1 cellular context compared by ENCODE assay signal in genomic region chr1:28926629-28927441, GRCh38.
TF ChIP-seq lines count a peak whose summit lies in the region.

No MANE protein-coding gene starts in this region.

TF ChIP-seq in K562, 482 proteins besides CTCF, POLR2A, EP300 and RAD21 (continued from another document and continues in another):
- TF ChIP-seq, protein P1, sequence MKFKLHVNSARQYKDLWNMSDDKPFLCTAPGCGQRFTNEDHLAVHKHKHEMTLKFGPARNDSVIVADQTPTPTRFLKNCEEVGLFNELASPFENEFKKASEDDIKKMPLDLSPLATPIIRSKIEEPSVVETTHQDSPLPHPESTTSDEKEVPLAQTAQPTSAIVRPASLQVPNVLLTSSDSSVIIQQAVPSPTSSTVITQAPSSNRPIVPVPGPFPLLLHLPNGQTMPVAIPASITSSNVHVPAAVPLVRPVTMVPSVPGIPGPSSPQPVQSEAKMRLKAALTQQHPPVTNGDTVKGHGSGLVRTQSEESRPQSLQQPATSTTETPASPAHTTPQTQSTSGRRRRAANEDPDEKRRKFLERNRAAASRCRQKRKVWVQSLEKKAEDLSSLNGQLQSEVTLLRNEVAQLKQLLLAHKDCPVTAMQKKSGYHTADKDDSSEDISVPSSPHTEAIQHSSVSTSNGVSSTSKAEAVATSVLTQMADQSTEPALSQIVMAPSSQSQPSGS (CRISPR knock-in tag; IDR thresholded peaks at IDR 0.05): no peak
- TF ChIP-seq NEUROD1 (IDR thresholded peaks at IDR 0.05; ENCODE audit: borderline replicate concordance, low read depth, low read length, partially characterized antibody): peak; percentile 87
- peak; percentile 51 for TF ChIP-seq MEIS2 (IDR thresholded peaks at IDR 0.05; ENCODE audit: partially characterized antibody)
- peak; percentile 89 for TF ChIP-seq ZNF175 (CRISPR knock-in tag; IDR thresholded peaks at IDR 0.05; ENCODE audit: low read depth)
- TF ChIP-seq NONO (IDR thresholded peaks at IDR 0.05; ENCODE audit: low read depth in 2 of 2, low read length in 1 of 2): 0 out of 4 replicates have a peak, but pooled peaks of 1 of the 2 experiments have one; percentile 51
- TF ChIP-seq, protein P2, sequence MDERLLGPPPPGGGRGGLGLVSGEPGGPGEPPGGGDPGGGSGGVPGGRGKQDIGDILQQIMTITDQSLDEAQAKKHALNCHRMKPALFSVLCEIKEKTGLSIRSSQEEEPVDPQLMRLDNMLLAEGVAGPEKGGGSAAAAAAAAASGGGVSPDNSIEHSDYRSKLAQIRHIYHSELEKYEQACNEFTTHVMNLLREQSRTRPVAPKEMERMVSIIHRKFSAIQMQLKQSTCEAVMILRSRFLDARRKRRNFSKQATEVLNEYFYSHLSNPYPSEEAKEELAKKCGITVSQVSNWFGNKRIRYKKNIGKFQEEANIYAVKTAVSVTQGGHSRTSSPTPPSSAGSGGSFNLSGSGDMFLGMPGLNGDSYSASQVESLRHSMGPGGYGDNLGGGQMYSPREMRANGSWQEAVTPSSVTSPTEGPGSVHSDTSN (CRISPR knock-in tag; IDR thresholded peaks at IDR 0.05; ENCODE audit: low read depth): no peak
- TF ChIP-seq, protein P2 (tag; conservative IDR thresholded peaks at IDR 0.05; ENCODE audit: low read depth): 0 out of 2 replicates have a peak, but pooled peaks have one; percentile 13
- TF ChIP-seq NR2C2 (CRISPR knock-in tag; IDR thresholded peaks at IDR 0.05): no peak
- peak; percentile 78 for TF ChIP-seq NR2C2 (tag; IDR thresholded peaks at IDR 0.05)
- TF ChIP-seq, protein P3, sequence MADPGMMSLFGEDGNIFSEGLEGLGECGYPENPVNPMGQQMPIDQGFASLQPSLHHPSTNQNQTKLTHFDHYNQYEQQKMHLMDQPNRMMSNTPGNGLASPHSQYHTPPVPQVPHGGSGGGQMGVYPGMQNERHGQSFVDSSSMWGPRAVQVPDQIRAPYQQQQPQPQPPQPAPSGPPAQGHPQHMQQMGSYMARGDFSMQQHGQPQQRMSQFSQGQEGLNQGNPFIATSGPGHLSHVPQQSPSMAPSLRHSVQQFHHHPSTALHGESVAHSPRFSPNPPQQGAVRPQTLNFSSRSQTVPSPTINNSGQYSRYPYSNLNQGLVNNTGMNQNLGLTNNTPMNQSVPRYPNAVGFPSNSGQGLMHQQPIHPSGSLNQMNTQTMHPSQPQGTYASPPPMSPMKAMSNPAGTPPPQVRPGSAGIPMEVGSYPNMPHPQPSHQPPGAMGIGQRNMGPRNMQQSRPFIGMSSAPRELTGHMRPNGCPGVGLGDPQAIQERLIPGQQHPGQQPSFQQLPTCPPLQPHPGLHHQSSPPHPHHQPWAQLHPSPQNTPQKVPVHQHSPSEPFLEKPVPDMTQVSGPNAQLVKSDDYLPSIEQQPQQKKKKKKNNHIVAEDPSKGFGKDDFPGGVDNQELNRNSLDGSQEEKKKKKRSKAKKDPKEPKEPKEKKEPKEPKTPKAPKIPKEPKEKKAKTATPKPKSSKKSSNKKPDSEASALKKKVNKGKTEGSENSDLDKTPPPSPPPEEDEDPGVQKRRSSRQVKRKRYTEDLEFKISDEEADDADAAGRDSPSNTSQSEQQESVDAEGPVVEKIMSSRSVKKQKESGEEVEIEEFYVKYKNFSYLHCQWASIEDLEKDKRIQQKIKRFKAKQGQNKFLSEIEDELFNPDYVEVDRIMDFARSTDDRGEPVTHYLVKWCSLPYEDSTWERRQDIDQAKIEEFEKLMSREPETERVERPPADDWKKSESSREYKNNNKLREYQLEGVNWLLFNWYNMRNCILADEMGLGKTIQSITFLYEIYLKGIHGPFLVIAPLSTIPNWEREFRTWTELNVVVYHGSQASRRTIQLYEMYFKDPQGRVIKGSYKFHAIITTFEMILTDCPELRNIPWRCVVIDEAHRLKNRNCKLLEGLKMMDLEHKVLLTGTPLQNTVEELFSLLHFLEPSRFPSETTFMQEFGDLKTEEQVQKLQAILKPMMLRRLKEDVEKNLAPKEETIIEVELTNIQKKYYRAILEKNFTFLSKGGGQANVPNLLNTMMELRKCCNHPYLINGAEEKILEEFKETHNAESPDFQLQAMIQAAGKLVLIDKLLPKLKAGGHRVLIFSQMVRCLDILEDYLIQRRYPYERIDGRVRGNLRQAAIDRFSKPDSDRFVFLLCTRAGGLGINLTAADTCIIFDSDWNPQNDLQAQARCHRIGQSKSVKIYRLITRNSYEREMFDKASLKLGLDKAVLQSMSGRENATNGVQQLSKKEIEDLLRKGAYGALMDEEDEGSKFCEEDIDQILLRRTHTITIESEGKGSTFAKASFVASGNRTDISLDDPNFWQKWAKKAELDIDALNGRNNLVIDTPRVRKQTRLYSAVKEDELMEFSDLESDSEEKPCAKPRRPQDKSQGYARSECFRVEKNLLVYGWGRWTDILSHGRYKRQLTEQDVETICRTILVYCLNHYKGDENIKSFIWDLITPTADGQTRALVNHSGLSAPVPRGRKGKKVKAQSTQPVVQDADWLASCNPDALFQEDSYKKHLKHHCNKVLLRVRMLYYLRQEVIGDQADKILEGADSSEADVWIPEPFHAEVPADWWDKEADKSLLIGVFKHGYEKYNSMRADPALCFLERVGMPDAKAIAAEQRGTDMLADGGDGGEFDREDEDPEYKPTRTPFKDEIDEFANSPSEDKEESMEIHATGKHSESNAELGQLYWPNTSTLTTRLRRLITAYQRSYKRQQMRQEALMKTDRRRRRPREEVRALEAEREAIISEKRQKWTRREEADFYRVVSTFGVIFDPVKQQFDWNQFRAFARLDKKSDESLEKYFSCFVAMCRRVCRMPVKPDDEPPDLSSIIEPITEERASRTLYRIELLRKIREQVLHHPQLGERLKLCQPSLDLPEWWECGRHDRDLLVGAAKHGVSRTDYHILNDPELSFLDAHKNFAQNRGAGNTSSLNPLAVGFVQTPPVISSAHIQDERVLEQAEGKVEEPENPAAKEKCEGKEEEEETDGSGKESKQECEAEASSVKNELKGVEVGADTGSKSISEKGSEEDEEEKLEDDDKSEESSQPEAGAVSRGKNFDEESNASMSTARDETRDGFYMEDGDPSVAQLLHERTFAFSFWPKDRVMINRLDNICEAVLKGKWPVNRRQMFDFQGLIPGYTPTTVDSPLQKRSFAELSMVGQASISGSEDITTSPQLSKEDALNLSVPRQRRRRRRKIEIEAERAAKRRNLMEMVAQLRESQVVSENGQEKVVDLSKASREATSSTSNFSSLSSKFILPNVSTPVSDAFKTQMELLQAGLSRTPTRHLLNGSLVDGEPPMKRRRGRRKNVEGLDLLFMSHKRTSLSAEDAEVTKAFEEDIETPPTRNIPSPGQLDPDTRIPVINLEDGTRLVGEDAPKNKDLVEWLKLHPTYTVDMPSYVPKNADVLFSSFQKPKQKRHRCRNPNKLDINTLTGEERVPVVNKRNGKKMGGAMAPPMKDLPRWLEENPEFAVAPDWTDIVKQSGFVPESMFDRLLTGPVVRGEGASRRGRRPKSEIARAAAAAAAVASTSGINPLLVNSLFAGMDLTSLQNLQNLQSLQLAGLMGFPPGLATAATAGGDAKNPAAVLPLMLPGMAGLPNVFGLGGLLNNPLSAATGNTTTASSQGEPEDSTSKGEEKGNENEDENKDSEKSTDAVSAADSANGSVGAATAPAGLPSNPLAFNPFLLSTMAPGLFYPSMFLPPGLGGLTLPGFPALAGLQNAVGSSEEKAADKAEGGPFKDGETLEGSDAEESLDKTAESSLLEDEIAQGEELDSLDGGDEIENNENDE (IDR thresholded peaks at IDR 0.05; ENCODE audit: low read depth, low read length): no peak
- TF ChIP-seq PTBP1 (IDR thresholded peaks at IDR 0.05; ENCODE audit: low read depth, low read length): no peak
- no peak for TF ChIP-seq SIRT6 (IDR thresholded peaks at IDR 0.05; ENCODE audit: low read depth, low read length)
- no peak for TF ChIP-seq NFYB (IDR thresholded peaks at IDR 0.05; ENCODE audit: extremely low read depth, insufficient read length)
- TF ChIP-seq ZKSCAN8 (CRISPR knock-in tag; IDR thresholded peaks at IDR 0.05): peak; percentile 66
- peak; percentile 77 to 87 for TF ChIP-seq NCOA2 (IDR thresholded peaks at IDR 0.05; ENCODE audit: partially characterized antibody in 2 of 2)
- TF ChIP-seq ELF1 (tag; IDR thresholded peaks at IDR 0.05): peak; percentile 94
- no peak for TF ChIP-seq TCFL5 (CRISPR knock-in tag; conservative IDR thresholded peaks at IDR 0.05)
- TF ChIP-seq ZKSCAN1 (IDR thresholded peaks at IDR 0.05; ENCODE audit: low read depth, low read length): no peak; the same call in 1 of the 2 replicates
- TF ChIP-seq CBX1 (IDR thresholded peaks at IDR 0.05; ENCODE audit: low read depth): no peak
- peak; percentile 96 for TF ChIP-seq SMARCC2 (IDR thresholded peaks at IDR 0.05; ENCODE audit: low read depth)
- peak; percentile 74; the same call in 1 of the 2 replicates for TF ChIP-seq KAT7 (CRISPR knock-in tag; IDR thresholded peaks at IDR 0.05; ENCODE audit: borderline replicate concordance)
- no peak for TF ChIP-seq SRSF1 (IDR thresholded peaks at IDR 0.05; ENCODE audit: low read depth, low read length)
- TF ChIP-seq L3MBTL2 (IDR thresholded peaks at IDR 0.05): 0 out of 2 replicates have a peak, but pooled peaks have one; percentile 47
- 0 out of 2 replicates have a peak, but pooled peaks have one; percentile 4 for TF ChIP-seq MEF2A (IDR thresholded peaks at IDR 0.05; ENCODE audit: control insufficient read depth, low read depth, low read length)
- no peak for TF ChIP-seq CCAR2 (IDR thresholded peaks at IDR 0.05; ENCODE audit: low read depth, low read length)
- TF ChIP-seq, protein P4, sequence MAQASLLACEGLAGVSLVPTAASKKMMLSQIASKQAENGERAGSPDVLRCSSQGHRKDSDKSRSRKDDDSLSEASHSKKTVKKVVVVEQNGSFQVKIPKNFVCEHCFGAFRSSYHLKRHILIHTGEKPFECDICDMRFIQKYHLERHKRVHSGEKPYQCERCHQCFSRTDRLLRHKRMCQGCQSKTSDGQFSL (CRISPR knock-in tag; IDR thresholded peaks at IDR 0.05): no peak
- TF ChIP-seq, protein P4 (tag; IDR thresholded peaks at IDR 0.05): no peak
- no peak for TF ChIP-seq ZFPM2 (CRISPR knock-in tag; IDR thresholded peaks at IDR 0.05)
- TF ChIP-seq, protein P5, sequence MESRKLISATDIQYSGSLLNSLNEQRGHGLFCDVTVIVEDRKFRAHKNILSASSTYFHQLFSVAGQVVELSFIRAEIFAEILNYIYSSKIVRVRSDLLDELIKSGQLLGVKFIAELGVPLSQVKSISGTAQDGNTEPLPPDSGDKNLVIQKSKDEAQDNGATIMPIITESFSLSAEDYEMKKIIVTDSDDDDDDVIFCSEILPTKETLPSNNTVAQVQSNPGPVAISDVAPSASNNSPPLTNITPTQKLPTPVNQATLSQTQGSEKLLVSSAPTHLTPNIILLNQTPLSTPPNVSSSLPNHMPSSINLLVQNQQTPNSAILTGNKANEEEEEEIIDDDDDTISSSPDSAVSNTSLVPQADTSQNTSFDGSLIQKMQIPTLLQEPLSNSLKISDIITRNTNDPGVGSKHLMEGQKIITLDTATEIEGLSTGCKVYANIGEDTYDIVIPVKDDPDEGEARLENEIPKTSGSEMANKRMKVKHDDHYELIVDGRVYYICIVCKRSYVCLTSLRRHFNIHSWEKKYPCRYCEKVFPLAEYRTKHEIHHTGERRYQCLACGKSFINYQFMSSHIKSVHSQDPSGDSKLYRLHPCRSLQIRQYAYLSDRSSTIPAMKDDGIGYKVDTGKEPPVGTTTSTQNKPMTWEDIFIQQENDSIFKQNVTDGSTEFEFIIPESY (CRISPR knock-in tag; IDR thresholded peaks at IDR 0.05): peak; percentile 39; the same call in 1 of the 2 replicates
- TF ChIP-seq ZNF12 (CRISPR knock-in tag; IDR thresholded peaks at IDR 0.05): no peak
- TF ChIP-seq, protein P6, sequence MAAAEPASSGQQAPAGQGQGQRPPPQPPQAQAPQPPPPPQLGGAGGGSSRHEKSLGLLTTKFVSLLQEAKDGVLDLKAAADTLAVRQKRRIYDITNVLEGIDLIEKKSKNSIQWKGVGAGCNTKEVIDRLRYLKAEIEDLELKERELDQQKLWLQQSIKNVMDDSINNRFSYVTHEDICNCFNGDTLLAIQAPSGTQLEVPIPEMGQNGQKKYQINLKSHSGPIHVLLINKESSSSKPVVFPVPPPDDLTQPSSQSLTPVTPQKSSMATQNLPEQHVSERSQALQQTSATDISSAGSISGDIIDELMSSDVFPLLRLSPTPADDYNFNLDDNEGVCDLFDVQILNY (CRISPR knock-in tag; IDR thresholded peaks at IDR 0.05): no peak
- TF ChIP-seq ESRRB (CRISPR knock-in tag; IDR thresholded peaks at IDR 0.05; ENCODE audit: borderline replicate concordance): no peak
- no peak for TF ChIP-seq TBP (optimal IDR thresholded peaks at IDR 0.05; ENCODE audit: low read depth, low read length)
